ENCODE assay signal across 1 cellular context in genomic region chr22:40027191-40028097, GRCh38.
TF ChIP-seq lines count a peak whose summit lies in the region.

No MANE protein-coding gene starts in this region.

TF ChIP-seq in GM23338, 12 proteins besides CTCF, POLR2A, EP300 and RAD21 (continued from another document):
- TF ChIP-seq ETS1 (IDR thresholded peaks at IDR 0.05) (no peak), EZH2 (IDR thresholded peaks at IDR 0.05; ENCODE audit: low read depth, unreplicated experiment) (no peak), ZNF114 (CRISPR knock-in tag; IDR thresholded peaks at IDR 0.05) (no peak), CREB1 (CRISPR knock-in tag; IDR thresholded peaks at IDR 0.05; ENCODE audit: low read depth) (no peak)
- TF ChIP-seq, protein P1, sequence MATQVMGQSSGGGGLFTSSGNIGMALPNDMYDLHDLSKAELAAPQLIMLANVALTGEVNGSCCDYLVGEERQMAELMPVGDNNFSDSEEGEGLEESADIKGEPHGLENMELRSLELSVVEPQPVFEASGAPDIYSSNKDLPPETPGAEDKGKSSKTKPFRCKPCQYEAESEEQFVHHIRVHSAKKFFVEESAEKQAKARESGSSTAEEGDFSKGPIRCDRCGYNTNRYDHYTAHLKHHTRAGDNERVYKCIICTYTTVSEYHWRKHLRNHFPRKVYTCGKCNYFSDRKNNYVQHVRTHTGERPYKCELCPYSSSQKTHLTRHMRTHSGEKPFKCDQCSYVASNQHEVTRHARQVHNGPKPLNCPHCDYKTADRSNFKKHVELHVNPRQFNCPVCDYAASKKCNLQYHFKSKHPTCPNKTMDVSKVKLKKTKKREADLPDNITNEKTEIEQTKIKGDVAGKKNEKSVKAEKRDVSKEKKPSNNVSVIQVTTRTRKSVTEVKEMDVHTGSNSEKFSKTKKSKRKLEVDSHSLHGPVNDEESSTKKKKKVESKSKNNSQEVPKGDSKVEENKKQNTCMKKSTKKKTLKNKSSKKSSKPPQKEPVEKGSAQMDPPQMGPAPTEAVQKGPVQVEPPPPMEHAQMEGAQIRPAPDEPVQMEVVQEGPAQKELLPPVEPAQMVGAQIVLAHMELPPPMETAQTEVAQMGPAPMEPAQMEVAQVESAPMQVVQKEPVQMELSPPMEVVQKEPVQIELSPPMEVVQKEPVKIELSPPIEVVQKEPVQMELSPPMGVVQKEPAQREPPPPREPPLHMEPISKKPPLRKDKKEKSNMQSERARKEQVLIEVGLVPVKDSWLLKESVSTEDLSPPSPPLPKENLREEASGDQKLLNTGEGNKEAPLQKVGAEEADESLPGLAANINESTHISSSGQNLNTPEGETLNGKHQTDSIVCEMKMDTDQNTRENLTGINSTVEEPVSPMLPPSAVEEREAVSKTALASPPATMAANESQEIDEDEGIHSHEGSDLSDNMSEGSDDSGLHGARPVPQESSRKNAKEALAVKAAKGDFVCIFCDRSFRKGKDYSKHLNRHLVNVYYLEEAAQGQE (IDR thresholded peaks at IDR 0.05; ENCODE audit: unreplicated experiment): no peak
TF ChIP-seq in GM23338: peak in this region for 0.
